ENCODE assay signal across 8 cellular contexts in the genomic region with DNA sequence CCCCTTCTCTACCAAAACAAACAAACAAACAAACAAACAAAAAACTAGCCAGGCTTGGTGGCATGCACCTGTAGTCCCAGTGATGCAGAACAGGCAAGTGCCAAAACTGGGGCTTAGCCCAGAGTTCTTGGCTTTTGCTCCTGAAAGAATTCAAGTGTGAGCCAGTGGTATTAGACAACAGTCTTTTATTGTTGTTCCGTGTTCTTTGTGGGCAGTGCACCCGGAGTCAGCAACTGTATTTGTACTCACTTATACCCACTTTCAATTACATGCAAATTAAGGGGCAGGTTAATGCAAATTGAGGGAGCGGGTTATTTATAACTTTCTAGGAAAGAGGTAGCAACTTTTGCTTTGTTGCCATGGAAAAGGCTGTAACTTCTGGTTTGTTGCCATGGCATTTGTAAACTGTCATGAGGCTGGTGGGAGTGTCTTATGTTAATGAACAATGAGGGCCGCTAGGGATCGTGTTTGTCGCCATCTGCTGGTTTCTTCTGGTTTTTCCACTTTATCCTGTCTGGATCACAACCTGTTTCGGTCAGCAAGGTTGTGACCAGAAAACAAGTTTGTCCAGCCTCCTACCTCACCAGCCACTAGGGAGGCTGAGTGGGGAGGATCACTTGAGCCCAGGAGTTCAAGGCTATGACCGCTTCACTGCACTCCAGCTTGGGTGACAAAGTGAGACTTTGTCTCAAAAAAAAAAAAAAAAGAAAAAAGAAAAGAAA.
DNase-seq lines count a peak whose midpoint lies in the region; ATAC-seq and TF ChIP-seq lines count a peak whose summit lies in the region.

No MANE protein-coding gene starts in this region.

- intact Hi-C loops in right lobe of liver (cut with DNase I) = no loop called here

- peak overlapping the region; percentile 43 for H3K27ac ChIP-seq in SJSA1
- no peak overlapping the region for H3K27ac ChIP-seq in right lobe of liver

- H3K27me3 ChIP-seq in SJSA1 (replicated peaks) (no peaks in the 10 kb centered on the region), right lobe of liver (no peaks in the 10 kb centered on the region)

- peak; percentile 93 for ATAC-seq in GM21360 (IDR thresholded peaks at IDR 0.05; ENCODE audit: unreplicated experiment)
- ATAC-seq in right lobe of liver = peak; percentile 80 to 94 (median 89)

- H3K4me1 ChIP-seq in SJSA1 (replicated peaks) (0 out of 2 replicates have a peak, but pooled peaks cover 4% of the 10 kb centered on the region), right lobe of liver (no peaks in the 10 kb centered on the region)

- peak; percentile 54 to 59 (median 58) for TF ChIP-seq CTCF in right lobe of liver (IDR thresholded peaks at IDR 0.05)

- WGBS in right lobe of liver (ENCODE audit: insufficient coverage, low coverage, low lambda C conversion rate, missing lambda C conversion rate) = 32% methylated on average over 8 of the region's 8 CpGs

- H3K36me3 ChIP-seq in SJSA1 (no peaks in the 10 kb centered on the region), right lobe of liver (no peaks in the 10 kb centered on the region)

- H3K4me3 ChIP-seq in SJSA1 (no peak overlapping the region), right lobe of liver (no peak overlapping the region)

- DNase-seq in NCI-H2081 (lab: John Stamatoyannopoulos, UW) = peak; percentile 53 to 58
- no peak for DNase-seq in NCI-H2081 treated with DMSO at 0.1 percent for 48 hours (lab: John Stamatoyannopoulos, UW)
- peak; percentile 4 for DNase-seq in HuH-7.5 (ENCODE audit: low spot score)
- DNase-seq in SJSA1 (ENCODE audit: low read depth in 1 of 2, low spot score in 2 of 2) = peak; percentile 60 to 69
- DNase-seq in brain pericyte (ENCODE audit: low read depth, low spot score) = peak; percentile 6
- DNase-seq in right lobe of liver = peak in 1 of 3 donors; percentile 49
- DNase-seq in activated gamma-delta T cell treated with Interleukin-2 at 50 U/mL for 16 hours = no peak

- TF ChIP-seq POLR2A in right lobe of liver (IDR thresholded peaks at IDR 0.05) = no peak

- H3K9me3 ChIP-seq in SJSA1 (replicated peaks) (no peaks in the 10 kb centered on the region), right lobe of liver (no peaks in the 10 kb centered on the region)

Comparison
In these comparisons a context has a peak if more than half of its experiments do, and no peak if none do; other contexts are left out.
1. DNase-seq: peak in NCI-H2081 (2 of 2), HuH-7.5 (single experiment), SJSA1 (2 of 2) and brain pericyte (single experiment); none in NCI-H2081 treated with DMSO at 0.1 percent for 48 hours (single experiment) and activated gamma-delta T cell treated with Interleukin-2 at 50 U/mL for 16 hours (single experiment).